10 cellular contexts compared by ENCODE assay signal in the genomic region with DNA sequence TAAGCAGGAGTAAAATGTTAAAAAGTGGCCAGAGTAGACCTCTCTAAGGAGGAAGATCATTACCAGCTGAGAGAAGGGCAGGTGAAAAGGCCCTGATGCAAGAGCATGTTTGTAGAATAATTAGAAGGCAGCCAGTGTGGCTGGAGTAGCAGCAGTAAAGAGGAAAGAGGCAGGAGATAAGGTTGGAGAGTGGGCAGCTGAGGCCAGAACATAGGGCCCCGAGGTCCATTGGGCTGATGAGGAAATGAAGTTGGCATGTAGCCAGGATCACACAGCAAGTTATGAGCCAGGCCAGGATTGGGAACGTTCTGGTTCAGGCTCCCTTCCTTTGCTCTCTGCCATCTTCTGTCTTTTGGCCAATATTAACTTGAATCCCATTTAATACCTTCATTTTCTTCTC. TPM values are rescaled to one million over a fixed set of nuclear protein-coding genes. Genes with fewer than 3 reads are reported as not detected.
DNase-seq lines count a peak whose midpoint lies in the region; ATAC-seq and TF ChIP-seq lines count a peak whose summit lies in the region.
"Had no signal": no experiment of that assay in that cellular context is flagged by ENCODE, and none has a peak within 500 bp of the region (broad histone marks: within the 10 kb centered on the region; RNA-seq: fewer than 3 reads in every experiment).

No MANE protein-coding gene starts in this region.

- H3T11ph ChIP-seq in H9 (ENCODE audit: low read length): no peak overlapping the region

- H2BK15ac ChIP-seq in H9 (ENCODE audit: low read depth, low read length): no peak overlapping the region

- CTCF ChIA-PET in RWPE1 (lab: Yijun Ruan, JAX): interaction anchor here (0.7 to 1.2 kb wide), 3 partner anchors 11 to 102 kb away, joined by 3 to 6 read pairs (median 3); no protein-coding TSS in a partner anchor
- CTCF ChIA-PET in activated CD4-positive, alpha-beta memory T cell treated with anti-CD3 and anti-CD28 coated beads for 36 hours (lab: Charles Lee): no interaction called here

- H4K20me1 ChIP-seq in H9 (ENCODE audit: control insufficient read depth, insufficient read depth, insufficient read length): no peaks in the 10 kb centered on the region

- intact Hi-C loops in sigmoid colon (cut with DNase I): no loop called here
- intact Hi-C loops in activated CD4-positive, alpha-beta memory T cell treated with anti-CD3 and anti-CD28 coated beads for 36 hours (cut with micrococcal nuclease): no loop called here

- no peak overlapping the region for H3K27ac ChIP-seq in H9 (ENCODE audit: insufficient read length, low read depth, low read length)
- no peak overlapping the region for H3K27ac ChIP-seq in right atrium auricular region
- H3K27ac ChIP-seq in sigmoid colon: no peak overlapping the region
- H3K27ac ChIP-seq in RWPE1: no peak overlapping the region
- H3K27ac ChIP-seq: SK-N-MC had no signal

- H3K14ac ChIP-seq in H9 (ENCODE audit: insufficient read depth, low read length): no peak overlapping the region

- H3K4me1 Mint-ChIP-seq in H9: peaks cover 43 to 46% of the 10 kb centered on the region in 2 experiments
- peaks cover 77% of the 10 kb centered on the region for H3K4me1 Mint-ChIP-seq in activated CD4-positive, alpha-beta memory T cell treated with anti-CD3 and anti-CD28 coated beads for 36 hours (ENCODE audit: low read depth)

- no peak overlapping the region for H2BK20ac ChIP-seq in H9 (ENCODE audit: low read depth, low read length, poor library complexity, severe bottlenecking)

- 0 out of 5 replicates have a peak overlapping the region, but pooled peaks of 1 of the 2 experiments have one; percentile 21 for H3K4me3 Mint-ChIP-seq in H9
- H3K4me3 Mint-ChIP-seq in activated CD4-positive, alpha-beta memory T cell treated with anti-CD3 and anti-CD28 coated beads for 36 hours: no peak overlapping the region

- H3K27me3 ChIP-seq in H9 (ENCODE audit: insufficient read depth, low read length) (no peaks in the 10 kb centered on the region), right atrium auricular region (no peaks in the 10 kb centered on the region), sigmoid colon (no peaks in the 10 kb centered on the region)

- TF ChIP-seq CTCF in H9 (conservative IDR thresholded peaks at IDR 0.05) (no peak), right atrium auricular region (IDR thresholded peaks at IDR 0.05) (no peak), sigmoid colon (IDR thresholded peaks at IDR 0.05) (no peak), RWPE1 (conservative IDR thresholded peaks at IDR 0.05; ENCODE audit: low read depth) (no peak)

- WGBS in H9 (ENCODE audit: extremely low coverage, insufficient read length, low lambda C conversion rate): no CpG with 5 or more reads among the region's 2 CpGs
- WGBS in sigmoid colon, 2 donors: 8 to 32% methylated on average over 2 of the region's 2 CpGs

- no peaks in the 10 kb centered on the region for H3K23me2 ChIP-seq in H9 (ENCODE audit: insufficient read length, low read depth, low read length, poor library complexity, severe bottlenecking)

- no peak overlapping the region for H2BK120ac ChIP-seq in H9 (ENCODE audit: low read depth, low read length, poor library complexity, severe bottlenecking)

- H3K18ac ChIP-seq in H9 (ENCODE audit: insufficient read length, low read depth, low read length): peak overlapping the region; percentile 2

- H3K4ac ChIP-seq in H9 (ENCODE audit: low read depth, low read length): no peak overlapping the region

- ATAC-seq in GM21717 (IDR thresholded peaks at IDR 0.05; ENCODE audit: unreplicated experiment): no peak
- ATAC-seq: stimulated activated naive CD8-positive, alpha-beta T cell treated with anti-CD3 and anti-CD28 coated beads, Interleukin-15, Interleukin-2, amounts not matched to agents 100 U/mL and 50 U/mL, for 24 hours had no signal

- peaks cover 2% of the 10 kb centered on the region; the same call in 1 of the 2 replicates for H3K79me2 ChIP-seq in H9 (ENCODE audit: insufficient read depth, low read length)

- no peaks in the 10 kb centered on the region for H3K36me3 ChIP-seq in right atrium auricular region
- H3K36me3 ChIP-seq in sigmoid colon: no peaks in the 10 kb centered on the region

- H3K4me3 ChIP-seq in right atrium auricular region: no peak overlapping the region
- no peak overlapping the region for H3K4me3 ChIP-seq in sigmoid colon
- H3K4me3 ChIP-seq: SK-N-MC had no signal

- no peak overlapping the region for H3K23ac ChIP-seq in H9 (ENCODE audit: insufficient read length, low read depth, low read length)

- no peak overlapping the region for H3K9ac ChIP-seq in H9 (ENCODE audit: extremely low read depth, insufficient read length, low read length)

- no peak overlapping the region for H4K8ac ChIP-seq in H9 (replicated peaks; ENCODE audit: insufficient read length, low read depth, low read length)

- H4K91ac ChIP-seq in H9 (ENCODE audit: insufficient read length, low read depth, low read length): no peak overlapping the region

- no peak for TF ChIP-seq POLR2A in sigmoid colon (IDR thresholded peaks at IDR 0.05)

- POLR2A ChIA-PET in RWPE1 (lab: Yijun Ruan, JAX; ENCODE audit: low non-redundant PET): no interaction called here
- POLR2A ChIA-PET in activated CD4-positive, alpha-beta memory T cell treated with anti-CD3 and anti-CD28 coated beads for 36 hours (lab: Charles Lee): interaction anchor here (1.6 kb wide), 1 partner anchor 14 kb away, joined by 4 read pairs; no protein-coding TSS in a partner anchor

- H3K56ac ChIP-seq in H9 (ENCODE audit: insufficient read length, low read depth, low read length): no peak overlapping the region

- DNase-seq in H9 (no peak), RPMI7951 (ENCODE audit: low read depth) (peak; percentile 18), right atrium auricular region (ENCODE audit: low spot score) (peak; percentile 77), sigmoid colon (peak; percentile 71), RWPE1 (ENCODE audit: low spot score) (no peak)
- DNase-seq in activated CD4-positive, alpha-beta memory T cell treated with anti-CD3 and anti-CD28 coated beads for 36 hours: no peak
- DNase-seq: mesendoderm; stimulated activated naive CD8-positive, alpha-beta T cell treated with anti-CD3 and anti-CD28 coated beads, Interleukin-15, Interleukin-2, amounts not matched to agents 100 U/mL and 50 U/mL, for 24 hours had no signal

- H3K9me3 Mint-ChIP-seq in H9: no peaks in the 10 kb centered on the region
- no peaks in the 10 kb centered on the region for H3K9me3 Mint-ChIP-seq in activated CD4-positive, alpha-beta memory T cell treated with anti-CD3 and anti-CD28 coated beads for 36 hours

- no peak overlapping the region for H2AFZ ChIP-seq in H9 (ENCODE audit: low read length)

- no peak overlapping the region; a peak in 1 of 7 replicates for H3K27ac Mint-ChIP-seq in H9
- no peak overlapping the region for H3K27ac Mint-ChIP-seq in activated CD4-positive, alpha-beta memory T cell treated with anti-CD3 and anti-CD28 coated beads for 36 hours

- H3K9me3 ChIP-seq in H9 (ENCODE audit: control insufficient read depth, low read depth, low read length) (no peaks in the 10 kb centered on the region), right atrium auricular region (no peaks in the 10 kb centered on the region), sigmoid colon (no peaks in the 10 kb centered on the region)

- H3K4me1 ChIP-seq in H9 (ENCODE audit: insufficient read depth, low read length): peaks cover 11% of the 10 kb centered on the region
- peaks cover 6 to 61% of the 10 kb centered on the region in 2 donors for H3K4me1 ChIP-seq in right atrium auricular region
- peaks cover 0 to 53% (median 30%) of the 10 kb centered on the region in 4 donors for H3K4me1 ChIP-seq in sigmoid colon

- H2BK5ac ChIP-seq in H9 (ENCODE audit: insufficient read length, low read length): no peak overlapping the region

- no peak overlapping the region for H2BK12ac ChIP-seq in H9 (ENCODE audit: insufficient read length, low read depth, low read length)

- H4K5ac ChIP-seq in H9 (ENCODE audit: insufficient read length, low read depth, low read length): no peak overlapping the region

- peaks cover 0 to 2% (median 0%) of the 10 kb centered on the region in 3 experiments; a peak in 5 of 7 replicates for H3K36me3 Mint-ChIP-seq in H9 (ENCODE audit: insufficient read depth in 1 of 3, low read depth in 3 of 3)
- no peaks in the 10 kb centered on the region for H3K36me3 Mint-ChIP-seq in activated CD4-positive, alpha-beta memory T cell treated with anti-CD3 and anti-CD28 coated beads for 36 hours

- TF ChIP-seq EP300 in sigmoid colon (IDR thresholded peaks at IDR 0.05): no peak

- no peaks in the 10 kb centered on the region for H3K27me3 Mint-ChIP-seq in H9 (ENCODE audit: low read depth)
- no peaks in the 10 kb centered on the region for H3K27me3 Mint-ChIP-seq in activated CD4-positive, alpha-beta memory T cell treated with anti-CD3 and anti-CD28 coated beads for 36 hours

- no peak overlapping the region for H2AK5ac ChIP-seq in H9 (ENCODE audit: insufficient read length, low read length)

- H3K79me1 ChIP-seq in H9 (ENCODE audit: insufficient read depth, low read depth, low read length, poor library complexity, severe bottlenecking): peaks cover 10% of the 10 kb centered on the region

- no peak overlapping the region for H3K4me2 ChIP-seq in H9 (ENCODE audit: insufficient read depth, insufficient read length, low read length)

RNA-seq across cellular contexts. Expression of a gene that starts 51.6 kb away (rescaled TPM):
- total RNA-seq in H9 (2021): 199 and 207 TPM in 2 replicates
- 144 and 153 TPM in 2 replicates for total RNA-seq in RPMI7951 (2014; rRNA removed; shearing (Covaris generic))
- total RNA-seq in right atrium auricular region: 10 to 100 TPM; 74.2 to 86.4 TPM
- total RNA-seq in sigmoid colon: 10 to 100 TPM; 75.1 to 94.5 (median 88.5) TPM
- polyA plus RNA-seq in sigmoid colon: 100 to 1,000 TPM; 190 to 233 (median 200) TPM
- total RNA-seq in activated CD4-positive, alpha-beta memory T cell treated with anti-CD3 and anti-CD28 coated beads for 36 hours: 100 to 1,000 TPM; 149 to 159 TPM

Comparison
In these comparisons a context has a peak if more than half of its experiments do, and no peak if none do; other contexts are left out.
1. DNase-seq: peak in RPMI7951 (single experiment), right atrium auricular region (single experiment) and sigmoid colon (single experiment); none in H9 (single experiment), RWPE1 (single experiment) and activated CD4-positive, alpha-beta memory T cell treated with anti-CD3 and anti-CD28 coated beads for 36 hours (single experiment).